ENCODE assay signal across 25 cellular contexts in the genomic region with DNA sequence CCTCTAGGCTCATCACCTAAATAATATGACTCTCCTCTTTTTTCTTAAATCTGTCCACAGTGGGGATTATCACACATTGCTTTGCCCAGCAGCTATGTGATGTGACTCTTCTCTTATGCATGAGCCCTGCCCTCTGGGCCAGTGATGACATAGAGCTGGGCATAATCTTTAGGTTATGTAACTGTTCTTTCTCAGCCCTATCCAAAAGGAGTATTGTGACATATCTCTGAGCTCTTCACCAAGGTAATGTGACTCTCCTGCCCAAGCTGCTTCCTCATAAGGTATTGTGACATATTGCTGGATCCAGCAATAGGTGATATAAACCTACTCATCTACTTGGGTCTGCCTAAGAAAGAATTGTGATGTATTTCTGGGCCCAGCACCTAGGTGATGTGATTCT.
"Had no signal": no experiment of that assay in that cellular context is flagged by ENCODE, and none has a peak within 500 bp of the region (broad histone marks: within the 10 kb centered on the region; RNA-seq: fewer than 3 reads in every experiment).

No MANE protein-coding gene starts in this region.

- H3K4me3 Mint-ChIP-seq: activated CD4-positive, alpha-beta memory T cell treated with anti-CD3 and anti-CD28 coated beads, Interleukin-2, amount 10 ng/mL, durations not matched to agents 7 days and 5 days; activated CD8-positive, alpha-beta memory T cell treated with anti-CD3 and anti-CD28 coated beads, Interleukin-2, amount 10 ng/mL, durations not matched to agents 7 days and 5 days; activated naive CD8-positive, alpha-beta T cell treated with anti-CD3 and anti-CD28 coated beads, Interleukin-2, amount 50 U/mL, for 24 hours; brain; central memory CD8-positive, alpha-beta T cell; mesothelial cell of epicardium; nephron had no signal

- H3K4me2 ChIP-seq: hepatocyte had no signal

- ATAC-seq: activated CD8-positive, alpha-beta memory T cell treated with anti-CD3 and anti-CD28 coated beads, Interleukin-2, amount 10 ng/mL, durations not matched to agents 7 days and 5 days; activated naive CD8-positive, alpha-beta T cell treated with anti-CD3 and anti-CD28 coated beads, Interleukin-2, amount 50 U/mL, for 24 hours; left cardiac atrium; stimulated activated naive CD8-positive, alpha-beta T cell treated with anti-CD3 and anti-CD28 coated beads, Interleukin-15, Interleukin-2, amounts not matched to agents 100 U/mL and 50 U/mL, for 24 hours had no signal

- H3K4me3 ChIP-seq: coronary artery, hepatocyte, lung, tibial nerve, vagina had no signal

- FAIRE-seq: islet of Langerhans had no signal

- H3K4me1 ChIP-seq: tibial nerve, vagina had no signal

- H3K27me3 Mint-ChIP-seq: activated CD4-positive, alpha-beta memory T cell treated with anti-CD3 and anti-CD28 coated beads, Interleukin-2, amount 10 ng/mL, durations not matched to agents 7 days and 5 days; activated CD8-positive, alpha-beta memory T cell treated with anti-CD3 and anti-CD28 coated beads, Interleukin-2, amount 10 ng/mL, durations not matched to agents 7 days and 5 days; activated naive CD8-positive, alpha-beta T cell treated with anti-CD3 and anti-CD28 coated beads, Interleukin-2, amount 50 U/mL, for 24 hours; brain; central memory CD8-positive, alpha-beta T cell had no signal

- H2AFZ ChIP-seq: hepatocyte had no signal

- H3K36me3 Mint-ChIP-seq: activated CD8-positive, alpha-beta memory T cell treated with anti-CD3 and anti-CD28 coated beads, Interleukin-2, amount 10 ng/mL, durations not matched to agents 7 days and 5 days; brain; mesothelial cell of epicardium had no signal

- H3K27ac Mint-ChIP-seq: activated CD4-positive, alpha-beta memory T cell treated with anti-CD3 and anti-CD28 coated beads, Interleukin-2, amount 10 ng/mL, durations not matched to agents 7 days and 5 days; activated CD8-positive, alpha-beta memory T cell treated with anti-CD3 and anti-CD28 coated beads, Interleukin-2, amount 10 ng/mL, durations not matched to agents 7 days and 5 days; activated naive CD8-positive, alpha-beta T cell treated with anti-CD3 and anti-CD28 coated beads, Interleukin-2, amount 50 U/mL, for 24 hours; activated T-helper 2 cell treated with anti-CD3 and anti-CD28 coated beads, Interferon-gamma antibody, Interleukin-2, Interleukin-4, amounts not matched to agents 10 μg/mL and 5 μg/mL and 100 μg/mL, durations not matched to agents 14 hours and 24 hours and 36 hours; brain; mesothelial cell of epicardium; nephron had no signal

- DNase-seq: activated CD4-positive, alpha-beta memory T cell treated with anti-CD3 and anti-CD28 coated beads, Interleukin-2, amount 10 ng/mL, durations not matched to agents 7 days and 5 days; activated CD4-positive, alpha-beta T cell treated with anti-CD3 and anti-CD28 coated beads for 48 hours; activated CD4-positive, CD25-positive, alpha-beta regulatory T cell; activated CD8-positive, alpha-beta memory T cell treated with anti-CD3 and anti-CD28 coated beads, Interleukin-2, amount 10 ng/mL, durations not matched to agents 7 days and 5 days; activated naive CD4-positive, alpha-beta T cell treated with Interleukin-2 at 50 U/mL for 16 hours; activated naive CD8-positive, alpha-beta T cell treated with anti-CD3 and anti-CD28 coated beads, Interleukin-2, amount 50 U/mL, for 24 hours; anterior cingulate cortex; left cardiac atrium; nucleus accumbens; stimulated activated CD4-positive, alpha-beta T cell treated with anti-CD3 and anti-CD28 coated beads, Interleukin-12 subunit alpha, Interleukin-12 subunit beta, amount 100 ng/mL, for 4 hours; stimulated activated CD4-positive, alpha-beta T cell treated with anti-CD3 and anti-CD28 coated beads, Interleukin-1b, Interleukin-23, amount 100 ng/mL, for 48 hours; stimulated activated naive CD8-positive, alpha-beta T cell treated with anti-CD3 and anti-CD28 coated beads, Interleukin-15, Interleukin-2, amounts not matched to agents 100 U/mL and 50 U/mL, for 24 hours; substantia nigra; T1000 had no signal

- H3K9me3 ChIP-seq: tibial nerve, vagina had no signal

- H3K36me3 ChIP-seq: tibial nerve, vagina had no signal

- H3K27me3 ChIP-seq: hepatocyte, tibial nerve, vagina had no signal

- H3K9me3 Mint-ChIP-seq: activated naive CD8-positive, alpha-beta T cell treated with anti-CD3 and anti-CD28 coated beads, Interleukin-2, amount 50 U/mL, for 24 hours; activated T-helper 2 cell treated with anti-CD3 and anti-CD28 coated beads, Interferon-gamma antibody, Interleukin-2, Interleukin-4, amounts not matched to agents 10 μg/mL and 5 μg/mL and 100 μg/mL, durations not matched to agents 14 hours and 24 hours and 36 hours; central memory CD8-positive, alpha-beta T cell had no signal

- H3K27ac ChIP-seq: coronary artery, hepatocyte, tibial nerve, vagina had no signal

- H3K79me2 ChIP-seq: hepatocyte had no signal

- H3K4me1 Mint-ChIP-seq: activated CD4-positive, alpha-beta memory T cell treated with anti-CD3 and anti-CD28 coated beads, Interleukin-2, amount 10 ng/mL, durations not matched to agents 7 days and 5 days; activated CD8-positive, alpha-beta memory T cell treated with anti-CD3 and anti-CD28 coated beads, Interleukin-2, amount 10 ng/mL, durations not matched to agents 7 days and 5 days; brain; mesothelial cell of epicardium; nephron had no signal
